Comparison of ENCODE assay signal across 1 cellular context in the genomic region with DNA sequence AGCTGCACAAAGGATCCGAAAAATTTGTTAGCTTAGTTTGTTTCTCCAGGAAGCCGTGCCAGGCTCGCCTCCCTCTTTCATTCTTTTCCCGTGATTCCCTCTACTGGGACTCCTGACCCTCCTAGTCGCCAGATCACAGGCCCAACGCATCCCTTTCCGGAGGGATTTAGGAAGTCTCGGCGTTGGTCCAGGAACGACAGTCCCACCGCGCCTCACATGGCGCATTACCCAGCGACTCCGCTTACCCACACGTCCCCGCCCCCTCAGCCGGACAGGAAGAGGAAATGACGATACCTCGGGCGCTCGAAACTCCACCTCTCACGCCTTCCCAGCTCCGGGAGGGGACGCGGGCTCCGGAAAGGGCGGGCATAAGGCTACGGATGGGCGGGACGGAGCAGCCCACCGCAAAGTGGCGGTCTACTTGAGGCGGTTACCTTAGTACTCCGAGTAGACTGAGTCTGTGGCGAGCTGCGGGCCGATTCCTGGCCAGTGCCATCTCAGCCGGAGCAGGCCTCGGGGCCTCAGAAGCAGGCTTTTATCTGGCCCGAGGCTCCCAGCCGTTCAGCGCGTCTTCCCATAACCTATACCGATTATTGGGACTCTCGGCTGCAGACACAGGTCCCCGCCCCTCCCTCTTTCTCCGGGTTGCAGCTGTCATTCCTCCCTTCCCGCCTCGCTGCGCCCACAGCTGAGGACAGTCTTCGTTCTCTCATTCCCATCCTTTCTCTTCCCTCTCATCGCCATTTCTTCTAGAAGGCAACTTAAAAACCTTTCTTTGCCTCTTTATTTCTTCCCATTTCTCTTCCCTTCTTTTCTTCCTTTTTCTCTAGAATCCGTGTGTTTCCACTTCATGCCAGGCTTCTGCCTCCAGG.
TF ChIP-seq lines count a peak whose summit lies in the region.

A gene with protein sequence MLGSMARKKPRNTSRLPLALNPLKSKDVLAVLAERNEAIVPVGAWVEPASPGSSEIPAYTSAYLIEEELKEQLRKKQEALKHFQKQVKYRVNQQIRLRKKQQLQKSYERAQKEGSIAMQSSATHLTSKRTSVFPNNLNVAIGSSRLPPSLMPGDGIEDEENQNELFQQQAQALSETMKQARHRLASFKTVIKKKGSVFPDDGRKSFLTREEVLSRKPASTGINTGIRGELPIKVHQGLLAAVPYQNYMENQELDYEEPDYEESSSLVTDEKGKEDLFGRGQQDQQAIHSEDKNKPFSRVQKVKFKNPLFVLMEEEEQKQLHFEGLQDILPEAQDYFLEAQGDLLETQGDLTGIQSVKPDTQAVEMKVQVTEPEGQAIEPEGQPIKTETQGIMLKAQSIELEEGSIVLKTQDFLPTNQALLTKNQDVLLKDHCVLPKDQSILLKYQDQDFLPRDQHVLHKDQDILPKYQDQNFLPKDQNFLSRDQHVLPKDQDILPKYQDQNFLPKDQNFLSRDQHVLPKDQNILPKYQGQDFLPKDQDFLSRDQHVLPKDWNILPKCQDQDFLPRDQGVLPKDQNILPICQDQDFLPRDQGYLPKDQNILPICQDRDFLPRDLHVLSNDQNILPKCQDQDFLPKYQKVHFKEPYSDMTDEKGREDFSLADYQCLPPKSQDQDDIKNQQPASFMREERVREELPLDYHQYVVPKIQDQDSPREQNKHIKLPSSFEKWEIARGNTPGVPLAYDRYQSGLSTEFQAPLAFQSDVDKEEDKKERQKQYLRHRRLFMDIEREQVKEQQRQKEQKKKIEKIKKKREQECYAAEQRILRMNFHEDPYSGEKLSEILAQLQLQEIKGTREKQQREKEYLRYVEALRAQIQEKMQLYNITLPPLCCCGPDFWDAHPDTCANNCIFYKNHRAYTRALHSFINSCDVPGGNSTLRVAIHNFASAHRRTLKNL (plus strand): TSS at position 450 of the 872 bp plus-strand sequence. CDS start 531 bp downstream, outside the sequence.

TF ChIP-seq in K562, 482 proteins besides CTCF, POLR2A, EP300 and RAD21 (continued from another document and continues in another):
- TF ChIP-seq, protein P1, sequence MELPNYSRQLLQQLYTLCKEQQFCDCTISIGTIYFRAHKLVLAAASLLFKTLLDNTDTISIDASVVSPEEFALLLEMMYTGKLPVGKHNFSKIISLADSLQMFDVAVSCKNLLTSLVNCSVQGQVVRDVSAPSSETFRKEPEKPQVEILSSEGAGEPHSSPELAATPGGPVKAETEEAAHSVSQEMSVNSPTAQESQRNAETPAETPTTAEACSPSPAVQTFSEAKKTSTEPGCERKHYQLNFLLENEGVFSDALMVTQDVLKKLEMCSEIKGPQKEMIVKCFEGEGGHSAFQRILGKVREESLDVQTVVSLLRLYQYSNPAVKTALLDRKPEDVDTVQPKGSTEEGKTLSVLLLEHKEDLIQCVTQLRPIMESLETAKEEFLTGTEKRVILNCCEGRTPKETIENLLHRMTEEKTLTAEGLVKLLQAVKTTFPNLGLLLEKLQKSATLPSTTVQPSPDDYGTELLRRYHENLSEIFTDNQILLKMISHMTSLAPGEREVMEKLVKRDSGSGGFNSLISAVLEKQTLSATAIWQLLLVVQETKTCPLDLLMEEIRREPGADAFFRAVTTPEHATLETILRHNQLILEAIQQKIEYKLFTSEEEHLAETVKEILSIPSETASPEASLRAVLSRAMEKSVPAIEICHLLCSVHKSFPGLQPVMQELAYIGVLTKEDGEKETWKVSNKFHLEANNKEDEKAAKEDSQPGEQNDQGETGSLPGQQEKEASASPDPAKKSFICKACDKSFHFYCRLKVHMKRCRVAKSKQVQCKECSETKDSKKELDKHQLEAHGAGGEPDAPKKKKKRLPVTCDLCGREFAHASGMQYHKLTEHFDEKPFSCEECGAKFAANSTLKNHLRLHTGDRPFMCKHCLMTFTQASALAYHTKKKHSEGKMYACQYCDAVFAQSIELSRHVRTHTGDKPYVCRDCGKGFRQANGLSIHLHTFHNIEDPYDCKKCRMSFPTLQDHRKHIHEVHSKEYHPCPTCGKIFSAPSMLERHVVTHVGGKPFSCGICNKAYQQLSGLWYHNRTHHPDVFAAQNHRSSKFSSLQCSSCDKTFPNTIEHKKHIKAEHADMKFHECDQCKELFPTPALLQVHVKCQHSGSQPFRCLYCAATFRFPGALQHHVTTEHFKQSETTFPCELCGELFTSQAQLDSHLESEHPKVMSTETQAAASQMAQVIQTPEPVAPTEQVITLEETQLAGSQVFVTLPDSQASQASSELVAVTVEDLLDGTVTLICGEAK (IDR thresholded peaks at IDR 0.05) = peak; percentile 95
- TF ChIP-seq, protein P1 (CRISPR knock-in tag; IDR thresholded peaks at IDR 0.05) = no peak
- peak; percentile 76 for TF ChIP-seq ZBTB17 (CRISPR knock-in tag; IDR thresholded peaks at IDR 0.05)
- TF ChIP-seq PHF8 (IDR thresholded peaks at IDR 0.05; ENCODE audit: borderline replicate concordance, low read length) = peak; percentile 91
- TF ChIP-seq CC2D1A (IDR thresholded peaks at IDR 0.05) = no peak
- TF ChIP-seq, protein P2, sequence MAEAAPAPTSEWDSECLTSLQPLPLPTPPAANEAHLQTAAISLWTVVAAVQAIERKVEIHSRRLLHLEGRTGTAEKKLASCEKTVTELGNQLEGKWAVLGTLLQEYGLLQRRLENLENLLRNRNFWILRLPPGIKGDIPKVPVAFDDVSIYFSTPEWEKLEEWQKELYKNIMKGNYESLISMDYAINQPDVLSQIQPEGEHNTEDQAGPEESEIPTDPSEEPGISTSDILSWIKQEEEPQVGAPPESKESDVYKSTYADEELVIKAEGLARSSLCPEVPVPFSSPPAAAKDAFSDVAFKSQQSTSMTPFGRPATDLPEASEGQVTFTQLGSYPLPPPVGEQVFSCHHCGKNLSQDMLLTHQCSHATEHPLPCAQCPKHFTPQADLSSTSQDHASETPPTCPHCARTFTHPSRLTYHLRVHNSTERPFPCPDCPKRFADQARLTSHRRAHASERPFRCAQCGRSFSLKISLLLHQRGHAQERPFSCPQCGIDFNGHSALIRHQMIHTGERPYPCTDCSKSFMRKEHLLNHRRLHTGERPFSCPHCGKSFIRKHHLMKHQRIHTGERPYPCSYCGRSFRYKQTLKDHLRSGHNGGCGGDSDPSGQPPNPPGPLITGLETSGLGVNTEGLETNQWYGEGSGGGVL (CRISPR knock-in tag; IDR thresholded peaks at IDR 0.05) = no peak
- TF ChIP-seq KLF1 (tag; IDR thresholded peaks at IDR 0.05) = no peak
- TF ChIP-seq MCM5 (IDR thresholded peaks at IDR 0.05; ENCODE audit: low read depth) = no peak
- TF ChIP-seq HMG20B (CRISPR knock-in tag; IDR thresholded peaks at IDR 0.05) = no peak
- TF ChIP-seq, protein P3, sequence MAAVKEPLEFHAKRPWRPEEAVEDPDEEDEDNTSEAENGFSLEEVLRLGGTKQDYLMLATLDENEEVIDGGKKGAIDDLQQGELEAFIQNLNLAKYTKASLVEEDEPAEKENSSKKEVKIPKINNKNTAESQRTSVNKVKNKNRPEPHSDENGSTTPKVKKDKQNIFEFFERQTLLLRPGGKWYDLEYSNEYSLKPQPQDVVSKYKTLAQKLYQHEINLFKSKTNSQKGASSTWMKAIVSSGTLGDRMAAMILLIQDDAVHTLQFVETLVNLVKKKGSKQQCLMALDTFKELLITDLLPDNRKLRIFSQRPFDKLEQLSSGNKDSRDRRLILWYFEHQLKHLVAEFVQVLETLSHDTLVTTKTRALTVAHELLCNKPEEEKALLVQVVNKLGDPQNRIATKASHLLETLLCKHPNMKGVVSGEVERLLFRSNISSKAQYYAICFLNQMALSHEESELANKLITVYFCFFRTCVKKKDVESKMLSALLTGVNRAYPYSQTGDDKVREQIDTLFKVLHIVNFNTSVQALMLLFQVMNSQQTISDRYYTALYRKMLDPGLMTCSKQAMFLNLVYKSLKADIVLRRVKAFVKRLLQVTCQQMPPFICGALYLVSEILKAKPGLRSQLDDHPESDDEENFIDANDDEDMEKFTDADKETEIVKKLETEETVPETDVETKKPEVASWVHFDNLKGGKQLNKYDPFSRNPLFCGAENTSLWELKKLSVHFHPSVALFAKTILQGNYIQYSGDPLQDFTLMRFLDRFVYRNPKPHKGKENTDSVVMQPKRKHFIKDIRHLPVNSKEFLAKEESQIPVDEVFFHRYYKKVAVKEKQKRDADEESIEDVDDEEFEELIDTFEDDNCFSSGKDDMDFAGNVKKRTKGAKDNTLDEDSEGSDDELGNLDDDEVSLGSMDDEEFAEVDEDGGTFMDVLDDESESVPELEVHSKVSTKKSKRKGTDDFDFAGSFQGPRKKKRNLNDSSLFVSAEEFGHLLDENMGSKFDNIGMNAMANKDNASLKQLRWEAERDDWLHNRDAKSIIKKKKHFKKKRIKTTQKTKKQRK (IDR thresholded peaks at IDR 0.05; ENCODE audit: borderline replicate concordance, low read depth, low read length) = no peak; the same call in 1 of the 2 replicates
- TF ChIP-seq GATAD2A (IDR thresholded peaks at IDR 0.05) = no peak
- TF ChIP-seq, protein P4, sequence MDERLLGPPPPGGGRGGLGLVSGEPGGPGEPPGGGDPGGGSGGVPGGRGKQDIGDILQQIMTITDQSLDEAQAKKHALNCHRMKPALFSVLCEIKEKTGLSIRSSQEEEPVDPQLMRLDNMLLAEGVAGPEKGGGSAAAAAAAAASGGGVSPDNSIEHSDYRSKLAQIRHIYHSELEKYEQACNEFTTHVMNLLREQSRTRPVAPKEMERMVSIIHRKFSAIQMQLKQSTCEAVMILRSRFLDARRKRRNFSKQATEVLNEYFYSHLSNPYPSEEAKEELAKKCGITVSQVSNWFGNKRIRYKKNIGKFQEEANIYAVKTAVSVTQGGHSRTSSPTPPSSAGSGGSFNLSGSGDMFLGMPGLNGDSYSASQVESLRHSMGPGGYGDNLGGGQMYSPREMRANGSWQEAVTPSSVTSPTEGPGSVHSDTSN (CRISPR knock-in tag; IDR thresholded peaks at IDR 0.05; ENCODE audit: low read depth) = no peak
- TF ChIP-seq, protein P4 (tag; conservative IDR thresholded peaks at IDR 0.05; ENCODE audit: low read depth) = 0 out of 2 replicates have a peak, but pooled peaks have one; percentile 7
- TF ChIP-seq, protein P5, sequence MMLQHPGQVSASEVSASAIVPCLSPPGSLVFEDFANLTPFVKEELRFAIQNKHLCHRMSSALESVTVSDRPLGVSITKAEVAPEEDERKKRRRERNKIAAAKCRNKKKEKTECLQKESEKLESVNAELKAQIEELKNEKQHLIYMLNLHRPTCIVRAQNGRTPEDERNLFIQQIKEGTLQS (IDR thresholded peaks at IDR 0.05) = 0 out of 2 replicates have a peak, but pooled peaks have one; percentile 9
- TF ChIP-seq, protein P5 (CRISPR knock-in tag; conservative IDR thresholded peaks at IDR 0.05) = no peak
- TF ChIP-seq, protein P6, sequence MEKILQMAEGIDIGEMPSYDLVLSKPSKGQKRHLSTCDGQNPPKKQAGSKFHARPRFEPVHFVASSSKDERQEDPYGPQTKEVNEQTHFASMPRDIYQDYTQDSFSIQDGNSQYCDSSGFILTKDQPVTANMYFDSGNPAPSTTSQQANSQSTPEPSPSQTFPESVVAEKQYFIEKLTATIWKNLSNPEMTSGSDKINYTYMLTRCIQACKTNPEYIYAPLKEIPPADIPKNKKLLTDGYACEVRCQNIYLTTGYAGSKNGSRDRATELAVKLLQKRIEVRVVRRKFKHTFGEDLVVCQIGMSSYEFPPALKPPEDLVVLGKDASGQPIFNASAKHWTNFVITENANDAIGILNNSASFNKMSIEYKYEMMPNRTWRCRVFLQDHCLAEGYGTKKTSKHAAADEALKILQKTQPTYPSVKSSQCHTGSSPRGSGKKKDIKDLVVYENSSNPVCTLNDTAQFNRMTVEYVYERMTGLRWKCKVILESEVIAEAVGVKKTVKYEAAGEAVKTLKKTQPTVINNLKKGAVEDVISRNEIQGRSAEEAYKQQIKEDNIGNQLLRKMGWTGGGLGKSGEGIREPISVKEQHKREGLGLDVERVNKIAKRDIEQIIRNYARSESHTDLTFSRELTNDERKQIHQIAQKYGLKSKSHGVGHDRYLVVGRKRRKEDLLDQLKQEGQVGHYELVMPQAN (IDR thresholded peaks at IDR 0.05; ENCODE audit: borderline replicate concordance) = peak; percentile 66
- TF ChIP-seq PTRF (tag; IDR thresholded peaks at IDR 0.05) = no peak
- TF ChIP-seq ARNT (IDR thresholded peaks at IDR 0.05) = 0 out of 4 replicates have a peak, but pooled peaks of 1 of the 2 experiments have one; percentile 50
- peak; percentile 91 for TF ChIP-seq SP1 (CRISPR knock-in tag; IDR thresholded peaks at IDR 0.05)
- TF ChIP-seq BCOR (IDR thresholded peaks at IDR 0.05) = peak; percentile 56
- TF ChIP-seq RBM17 (IDR thresholded peaks at IDR 0.05; ENCODE audit: borderline replicate concordance, low read depth, low read length) = no peak
- no peak for TF ChIP-seq GTF2A2 (tag; IDR thresholded peaks at IDR 0.05)
- TF ChIP-seq SIN3A (IDR thresholded peaks at IDR 0.05; ENCODE audit: borderline replicate concordance in 2 of 2, control insufficient read depth in 1 of 2, low read depth in 2 of 2, low read length in 2 of 2) = peak in 1 of 2 experiments; percentile 73; a peak in 3 of 4 replicates
- TF ChIP-seq RHOXF2B (CRISPR knock-in tag; conservative IDR thresholded peaks at IDR 0.05) = no peak
- TF ChIP-seq SRSF7 (optimal IDR thresholded peaks at IDR 0.05; ENCODE audit: low read depth, low read length) = no peak
